ENCODE assay signal across 1 cellular context in genomic region chr2:38620282-38620977, GRCh38.
TF ChIP-seq lines count a peak whose summit lies in the region.

No MANE protein-coding gene starts in this region.

TF ChIP-seq in HepG2, 621 proteins besides CTCF, POLR2A, EP300 and RAD21 (continued from another document and continues in another):
- TF ChIP-seq BCLAF1 (IDR thresholded peaks at IDR 0.05) (no peak), ZNF207 (IDR thresholded peaks at IDR 0.05; ENCODE audit: borderline replicate concordance) (no peak), MTF2 (CRISPR knock-in tag; IDR thresholded peaks at IDR 0.05; ENCODE audit: borderline replicate concordance) (no peak), ZNF674 (CRISPR knock-in tag; IDR thresholded peaks at IDR 0.05; ENCODE audit: low read depth) (no peak), SPEN (CRISPR knock-in tag; IDR thresholded peaks at IDR 0.05; ENCODE audit: low read depth) (no peak), ZNF430 (CRISPR knock-in tag; IDR thresholded peaks at IDR 0.05) (no peak), ZNF124 (CRISPR knock-in tag; IDR thresholded peaks at IDR 0.05) (no peak), NFYC (CRISPR knock-in tag; IDR thresholded peaks at IDR 0.05) (no peak), DR1 (CRISPR knock-in tag; IDR thresholded peaks at IDR 0.05) (no peak), HOMEZ (CRISPR knock-in tag; IDR thresholded peaks at IDR 0.05; ENCODE audit: low read depth) (no peak), ZFAT (CRISPR knock-in tag; conservative IDR thresholded peaks at IDR 0.05) (no peak), ZNF678 (CRISPR knock-in tag; IDR thresholded peaks at IDR 0.05) (no peak), RFX1 (IDR thresholded peaks at IDR 0.05) (peak; percentile 89), MED8 (CRISPR knock-in tag; IDR thresholded peaks at IDR 0.05; ENCODE audit: insufficient replicate concordance) (no peak), CBX2 (IDR thresholded peaks at IDR 0.05; ENCODE audit: low read depth, low read length) (no peak), CBX2 (CRISPR knock-in tag; IDR thresholded peaks at IDR 0.05; ENCODE audit: low read depth) (no peak), CEBPZ (IDR thresholded peaks at IDR 0.05; ENCODE audit: low read length) (no peak), ZNF121 (CRISPR knock-in tag; IDR thresholded peaks at IDR 0.05) (no peak), ARID2 (CRISPR knock-in tag; IDR thresholded peaks at IDR 0.05; ENCODE audit: borderline replicate concordance) (no peak), ZNF850 (CRISPR knock-in tag; conservative IDR thresholded peaks at IDR 0.05) (no peak), ZNF841 (CRISPR knock-in tag; IDR thresholded peaks at IDR 0.05; ENCODE audit: borderline replicate concordance) (no peak), ZNF816 (CRISPR knock-in tag; IDR thresholded peaks at IDR 0.05; ENCODE audit: borderline replicate concordance) (no peak), HINFP (CRISPR knock-in tag; IDR thresholded peaks at IDR 0.05; ENCODE audit: low read depth) (no peak), PHF21A (CRISPR knock-in tag; IDR thresholded peaks at IDR 0.05) (no peak), MLLT10 (CRISPR knock-in tag; IDR thresholded peaks at IDR 0.05) (no peak), GMEB2 (CRISPR knock-in tag; IDR thresholded peaks at IDR 0.05; ENCODE audit: low read depth) (no peak), POGK (CRISPR knock-in tag; conservative IDR thresholded peaks at IDR 0.05) (no peak), ATF7-NPFF (CRISPR knock-in tag; IDR thresholded peaks at IDR 0.05; ENCODE audit: low read depth) (no peak), ZNF619 (CRISPR knock-in tag; IDR thresholded peaks at IDR 0.05) (no peak), TAF1 (CRISPR knock-in tag; IDR thresholded peaks at IDR 0.05) (no peak), TP53 (CRISPR knock-in tag; conservative IDR thresholded peaks at IDR 0.05) (no peak), ZNF510 (CRISPR knock-in tag; IDR thresholded peaks at IDR 0.05; ENCODE audit: low read depth) (no peak), GATA4 (IDR thresholded peaks at IDR 0.05; ENCODE audit: borderline replicate concordance, low read depth) (no peak), ZNF136 (CRISPR knock-in tag; IDR thresholded peaks at IDR 0.05; ENCODE audit: low read depth) (no peak), SOX5 (CRISPR knock-in tag; IDR thresholded peaks at IDR 0.05; ENCODE audit: borderline replicate concordance) (peak; percentile 62)
- TF ChIP-seq, protein P1, sequence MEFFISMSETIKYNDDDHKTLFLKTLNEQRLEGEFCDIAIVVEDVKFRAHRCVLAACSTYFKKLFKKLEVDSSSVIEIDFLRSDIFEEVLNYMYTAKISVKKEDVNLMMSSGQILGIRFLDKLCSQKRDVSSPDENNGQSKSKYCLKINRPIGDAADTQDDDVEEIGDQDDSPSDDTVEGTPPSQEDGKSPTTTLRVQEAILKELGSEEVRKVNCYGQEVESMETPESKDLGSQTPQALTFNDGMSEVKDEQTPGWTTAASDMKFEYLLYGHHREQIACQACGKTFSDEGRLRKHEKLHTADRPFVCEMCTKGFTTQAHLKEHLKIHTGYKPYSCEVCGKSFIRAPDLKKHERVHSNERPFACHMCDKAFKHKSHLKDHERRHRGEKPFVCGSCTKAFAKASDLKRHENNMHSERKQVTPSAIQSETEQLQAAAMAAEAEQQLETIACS (CRISPR knock-in tag; IDR thresholded peaks at IDR 0.05): no peak
- TF ChIP-seq, protein P2, sequence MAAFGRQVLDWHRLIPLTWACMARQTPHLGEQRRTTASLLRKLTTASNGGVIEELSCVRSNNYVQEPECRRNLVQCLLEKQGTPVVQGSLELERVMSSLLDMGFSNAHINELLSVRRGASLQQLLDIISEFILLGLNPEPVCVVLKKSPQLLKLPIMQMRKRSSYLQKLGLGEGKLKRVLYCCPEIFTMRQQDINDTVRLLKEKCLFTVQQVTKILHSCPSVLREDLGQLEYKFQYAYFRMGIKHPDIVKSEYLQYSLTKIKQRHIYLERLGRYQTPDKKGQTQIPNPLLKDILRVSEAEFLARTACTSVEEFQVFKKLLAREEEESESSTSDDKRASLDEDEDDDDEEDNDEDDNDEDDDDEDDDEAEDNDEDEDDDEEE (CRISPR knock-in tag; IDR thresholded peaks at IDR 0.05): no peak
- TF ChIP-seq, protein P3, sequence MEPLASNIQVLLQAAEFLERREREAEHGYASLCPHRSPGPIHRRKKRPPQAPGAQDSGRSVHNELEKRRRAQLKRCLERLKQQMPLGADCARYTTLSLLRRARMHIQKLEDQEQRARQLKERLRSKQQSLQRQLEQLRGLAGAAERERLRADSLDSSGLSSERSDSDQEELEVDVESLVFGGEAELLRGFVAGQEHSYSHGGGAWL (CRISPR knock-in tag; IDR thresholded peaks at IDR 0.05): no peak
- TF ChIP-seq, protein P4, sequence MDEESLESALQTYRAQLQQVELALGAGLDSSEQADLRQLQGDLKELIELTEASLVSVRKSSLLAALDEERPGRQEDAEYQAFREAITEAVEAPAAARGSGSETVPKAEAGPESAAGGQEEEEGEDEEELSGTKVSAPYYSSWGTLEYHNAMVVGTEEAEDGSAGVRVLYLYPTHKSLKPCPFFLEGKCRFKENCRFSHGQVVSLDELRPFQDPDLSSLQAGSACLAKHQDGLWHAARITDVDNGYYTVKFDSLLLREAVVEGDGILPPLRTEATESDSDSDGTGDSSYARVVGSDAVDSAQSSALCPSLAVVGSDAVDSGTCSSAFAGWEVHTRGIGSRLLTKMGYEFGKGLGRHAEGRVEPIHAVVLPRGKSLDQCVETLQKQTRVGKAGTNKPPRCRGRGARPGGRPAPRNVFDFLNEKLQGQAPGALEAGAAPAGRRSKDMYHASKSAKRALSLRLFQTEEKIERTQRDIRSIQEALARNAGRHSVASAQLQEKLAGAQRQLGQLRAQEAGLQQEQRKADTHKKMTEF (CRISPR knock-in tag; IDR thresholded peaks at IDR 0.05): no peak
- TF ChIP-seq, protein P5, sequence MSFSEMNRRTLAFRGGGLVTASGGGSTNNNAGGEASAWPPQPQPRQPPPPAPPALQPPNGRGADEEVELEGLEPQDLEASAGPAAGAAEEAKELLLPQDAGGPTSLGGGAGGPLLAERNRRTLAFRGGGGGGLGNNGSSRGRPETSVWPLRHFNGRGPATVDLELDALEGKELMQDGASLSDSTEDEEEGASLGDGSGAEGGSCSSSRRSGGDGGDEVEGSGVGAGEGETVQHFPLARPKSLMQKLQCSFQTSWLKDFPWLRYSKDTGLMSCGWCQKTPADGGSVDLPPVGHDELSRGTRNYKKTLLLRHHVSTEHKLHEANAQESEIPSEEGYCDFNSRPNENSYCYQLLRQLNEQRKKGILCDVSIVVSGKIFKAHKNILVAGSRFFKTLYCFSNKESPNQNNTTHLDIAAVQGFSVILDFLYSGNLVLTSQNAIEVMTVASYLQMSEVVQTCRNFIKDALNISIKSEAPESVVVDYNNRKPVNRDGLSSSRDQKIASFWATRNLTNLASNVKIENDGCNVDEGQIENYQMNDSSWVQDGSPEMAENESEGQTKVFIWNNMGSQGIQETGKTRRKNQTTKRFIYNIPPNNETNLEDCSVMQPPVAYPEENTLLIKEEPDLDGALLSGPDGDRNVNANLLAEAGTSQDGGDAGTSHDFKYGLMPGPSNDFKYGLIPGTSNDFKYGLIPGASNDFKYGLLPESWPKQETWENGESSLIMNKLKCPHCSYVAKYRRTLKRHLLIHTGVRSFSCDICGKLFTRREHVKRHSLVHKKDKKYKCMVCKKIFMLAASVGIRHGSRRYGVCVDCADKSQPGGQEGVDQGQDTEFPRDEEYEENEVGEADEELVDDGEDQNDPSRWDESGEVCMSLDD (CRISPR knock-in tag; IDR thresholded peaks at IDR 0.05; ENCODE audit: borderline replicate concordance): no peak
- TF ChIP-seq, protein P6, sequence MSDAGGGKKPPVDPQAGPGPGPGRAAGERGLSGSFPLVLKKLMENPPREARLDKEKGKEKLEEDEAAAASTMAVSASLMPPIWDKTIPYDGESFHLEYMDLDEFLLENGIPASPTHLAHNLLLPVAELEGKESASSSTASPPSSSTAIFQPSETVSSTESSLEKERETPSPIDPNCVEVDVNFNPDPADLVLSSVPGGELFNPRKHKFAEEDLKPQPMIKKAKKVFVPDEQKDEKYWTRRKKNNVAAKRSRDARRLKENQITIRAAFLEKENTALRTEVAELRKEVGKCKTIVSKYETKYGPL (CRISPR knock-in tag; IDR thresholded peaks at IDR 0.05): 0 out of 2 replicates have a peak, but pooled peaks have one; percentile 43
